1 cellular context compared by ENCODE assay signal in genomic region chr7:5083291-5083690, GRCh38.
A peak's percentile ranks its signal among the peaks of the same experiment; 100 is the strongest.
TF ChIP-seq lines count a peak whose summit lies in the region.

No MANE protein-coding gene starts in this region.

TF ChIP-seq in K562, 482 proteins besides CTCF, POLR2A, EP300 and RAD21 (continued from another document and continues in another):
- TF ChIP-seq ZNF395 (CRISPR knock-in tag; IDR thresholded peaks at IDR 0.05) = no peak
- peak; percentile 63; the same call in 1 of the 2 replicates for TF ChIP-seq SMARCE1 (IDR thresholded peaks at IDR 0.05)
- TF ChIP-seq PCBP2 (IDR thresholded peaks at IDR 0.05; ENCODE audit: low read depth, low read length, poor library complexity, severe bottlenecking) = no peak
- TF ChIP-seq FOXP4 (CRISPR knock-in tag; IDR thresholded peaks at IDR 0.05; ENCODE audit: borderline replicate concordance) = 0 out of 2 replicates have a peak, but pooled peaks have one; percentile 28
- TF ChIP-seq HNRNPH1 (optimal IDR thresholded peaks at IDR 0.05; ENCODE audit: low read depth, low read length) = no peak
- no peak for TF ChIP-seq ZFPM2 (CRISPR knock-in tag; IDR thresholded peaks at IDR 0.05)
- TF ChIP-seq RBM22 (IDR thresholded peaks at IDR 0.05; ENCODE audit: low read depth, low read length, poor library complexity, severe bottlenecking) = no peak
- no peak for TF ChIP-seq MCM3 (IDR thresholded peaks at IDR 0.05)
- TF ChIP-seq MCM2 (IDR thresholded peaks at IDR 0.05; ENCODE audit: low read depth) = no peak
- TF ChIP-seq HLTF (IDR thresholded peaks at IDR 0.05) = no peak
- TF ChIP-seq GATAD2A (IDR thresholded peaks at IDR 0.05) = no peak
- TF ChIP-seq SMARCC2 (IDR thresholded peaks at IDR 0.05; ENCODE audit: low read depth) = no peak
- no peak for TF ChIP-seq ZBTB5 (IDR thresholded peaks at IDR 0.05)
- peak; percentile 72 for TF ChIP-seq SMARCA4 (IDR thresholded peaks at IDR 0.05)
- TF ChIP-seq CBX3 (IDR thresholded peaks at IDR 0.05; ENCODE audit: borderline replicate concordance in 1 of 2, low read length in 2 of 2) = peak in 1 of 2 experiments; percentile 86; a peak in 2 of 3 replicates
- TF ChIP-seq SP1 (CRISPR knock-in tag; IDR thresholded peaks at IDR 0.05) = no peak
- TF ChIP-seq HMG20A (CRISPR knock-in tag; conservative IDR thresholded peaks at IDR 0.05) = no peak
- peak; percentile 72 for TF ChIP-seq CREB1 (IDR thresholded peaks at IDR 0.05)
- no peak for TF ChIP-seq CREB1 (CRISPR knock-in tag; IDR thresholded peaks at IDR 0.05)
- TF ChIP-seq HNRNPLL (IDR thresholded peaks at IDR 0.05; ENCODE audit: low read depth, low read length, poor library complexity, severe bottlenecking) = peak; percentile 26
- TF ChIP-seq ZNF224 (CRISPR knock-in tag; IDR thresholded peaks at IDR 0.05) = no peak
- peak; percentile 85 for TF ChIP-seq HDAC2 (IDR thresholded peaks at IDR 0.05)
- TF ChIP-seq ZNF444 (CRISPR knock-in tag; IDR thresholded peaks at IDR 0.05) = no peak
- TF ChIP-seq HEY1 (CRISPR knock-in tag; IDR thresholded peaks at IDR 0.05; ENCODE audit: borderline replicate concordance) = no peak
- TF ChIP-seq SREBF1 (IDR thresholded peaks at IDR 0.05; ENCODE audit: borderline replicate concordance, low read depth, low read length) = no peak
- TF ChIP-seq MTF1 (CRISPR knock-in tag; IDR thresholded peaks at IDR 0.05; ENCODE audit: borderline replicate concordance) = no peak
- no peak for TF ChIP-seq ZNF655 (CRISPR knock-in tag; IDR thresholded peaks at IDR 0.05)
- no peak for TF ChIP-seq EGR1 (conservative IDR thresholded peaks at IDR 0.05)
- no peak for TF ChIP-seq RFX1 (IDR thresholded peaks at IDR 0.05)
- peak; percentile 96 for TF ChIP-seq PML (IDR thresholded peaks at IDR 0.05; ENCODE audit: low read length)
- 0 out of 2 replicates have a peak, but pooled peaks have one; percentile 48 for TF ChIP-seq ZNF584 (CRISPR knock-in tag; IDR thresholded peaks at IDR 0.05; ENCODE audit: low read depth)
- TF ChIP-seq RAD51 (IDR thresholded peaks at IDR 0.05; ENCODE audit: borderline replicate concordance, low read depth) = peak; percentile 54; the same call in 1 of the 2 replicates
- no peak for TF ChIP-seq CTBP1 (IDR thresholded peaks at IDR 0.05; ENCODE audit: borderline replicate concordance)
- no peak for TF ChIP-seq ZNF586 (CRISPR knock-in tag; conservative IDR thresholded peaks at IDR 0.05)
- no peak for TF ChIP-seq ZNF778 (CRISPR knock-in tag; IDR thresholded peaks at IDR 0.05)
- TF ChIP-seq RREB1 (CRISPR knock-in tag; IDR thresholded peaks at IDR 0.05) = no peak
- TF ChIP-seq HINFP (tag; conservative IDR thresholded peaks at IDR 0.05; ENCODE audit: low read depth) = no peak
- no peak for TF ChIP-seq ZBTB40 (IDR thresholded peaks at IDR 0.05)
- TF ChIP-seq ZBTB40 (CRISPR knock-in tag; IDR thresholded peaks at IDR 0.05) = no peak
- no peak for TF ChIP-seq ZNF316 (IDR thresholded peaks at IDR 0.05)
- TF ChIP-seq POLR3A (IDR thresholded peaks at IDR 0.05; ENCODE audit: borderline replicate concordance, extremely low read depth, insufficient read depth, insufficient read length) = no peak
